29 cellular contexts compared by ENCODE assay signal in the genomic region with DNA sequence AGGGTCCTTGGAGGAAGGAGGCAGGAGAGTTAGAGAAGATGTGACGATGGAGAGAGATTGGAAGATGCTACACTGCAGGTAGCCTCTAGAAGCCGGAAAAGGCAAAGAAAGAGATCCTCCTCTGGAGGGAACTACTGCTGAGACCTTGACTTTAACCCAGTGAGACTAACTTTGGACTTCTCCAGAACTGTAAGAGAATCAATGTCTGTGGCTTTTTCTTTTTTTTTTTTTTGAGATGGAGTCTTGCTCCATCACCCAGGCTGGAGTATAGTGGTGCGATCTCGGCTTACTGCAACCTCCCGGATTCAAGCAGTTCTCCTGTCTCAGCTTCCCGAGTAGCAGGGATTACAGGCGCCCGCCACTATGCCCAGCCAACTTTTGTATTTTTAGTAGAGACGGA. TPM values are rescaled to one million over a fixed set of nuclear protein-coding genes. Genes with fewer than 3 reads are reported as not detected.
DNase-seq lines count a peak whose midpoint lies in the region; ATAC-seq, FAIRE-seq and TF ChIP-seq lines count a peak whose summit lies in the region.
"Had no signal": no experiment of that assay in that cellular context is flagged by ENCODE, and none has a peak within 500 bp of the region (broad histone marks: within the 10 kb centered on the region; RNA-seq: fewer than 3 reads in every experiment).

No MANE protein-coding gene starts in this region.

- no peak overlapping the region for H2AFZ ChIP-seq in OCI-LY3 (ENCODE audit: low read depth, low read length)

- POLR2A ChIA-PET in activated naive CD8-positive, alpha-beta T cell treated with anti-CD3 and anti-CD28 coated beads, Interleukin-2, amount 10 ng/mL, durations not matched to agents 7 days and 5 days (lab: Charles Lee), result interaction anchor here (1.3 to 3.5 kb wide), 2 partner anchors 8 to 16 kb away, joined by 3 to 15 read pairs; a partner anchor contains a TSS

- H3K9me3 ChIP-seq in OCI-LY3 (ENCODE audit: insufficient read depth, low read length), result no peaks in the 10 kb centered on the region
- H3K9me3 ChIP-seq: A549, colonic mucosa, mucosa of descending colon had no signal

- H3K27me3 Mint-ChIP-seq in activated T-cell treated with anti-CD3 and anti-CD28 coated beads, Interleukin-2, amount 50 U/mL, for 24 hours, result no peaks in the 10 kb centered on the region
- H3K27me3 Mint-ChIP-seq in activated naive CD8-positive, alpha-beta T cell treated with anti-CD3 and anti-CD28 coated beads, Interleukin-2, amount 10 ng/mL, durations not matched to agents 7 days and 5 days, result no peaks in the 10 kb centered on the region
- H3K27me3 Mint-ChIP-seq: activated naive CD4-positive, alpha-beta T cell treated with anti-CD3 and anti-CD28 coated beads, Interleukin-2, amount 10 ng/mL, durations not matched to agents 7 days and 5 days; CD4-positive, CD25-positive, alpha-beta regulatory T cell had no signal

- peaks cover 26% of the 10 kb centered on the region for H3K4me1 Mint-ChIP-seq in activated T-cell treated with anti-CD3 and anti-CD28 coated beads, Interleukin-2, amount 50 U/mL, for 24 hours (ENCODE audit: low read depth)
- peaks cover 26% of the 10 kb centered on the region for H3K4me1 Mint-ChIP-seq in activated naive CD8-positive, alpha-beta T cell treated with anti-CD3 and anti-CD28 coated beads, Interleukin-2, amount 10 ng/mL, durations not matched to agents 7 days and 5 days
- H3K4me1 Mint-ChIP-seq in stimulated activated effector memory CD8-positive, alpha-beta T cell treated with anti-CD3 and anti-CD28 coated beads, Interleukin-12 subunit alpha, Interleukin-12 subunit beta, amount 100 ng/mL, for 72 hours, result peaks cover 47% of the 10 kb centered on the region

- H3K4me3 ChIP-seq in OCI-LY3 (ENCODE audit: low read length), result no peak overlapping the region
- H3K4me3 ChIP-seq: A549, cardiac muscle cell, colonic mucosa, mucosa of descending colon had no signal

- no peaks in the 10 kb centered on the region for H3K9me3 Mint-ChIP-seq in activated T-cell treated with anti-CD3 and anti-CD28 coated beads, Interleukin-2, amount 50 U/mL, for 24 hours
- H3K9me3 Mint-ChIP-seq in activated naive CD8-positive, alpha-beta T cell treated with anti-CD3 and anti-CD28 coated beads, Interleukin-2, amount 10 ng/mL, durations not matched to agents 7 days and 5 days, result no peaks in the 10 kb centered on the region
- H3K9me3 Mint-ChIP-seq in stimulated activated effector memory CD8-positive, alpha-beta T cell treated with anti-CD3 and anti-CD28 coated beads, Interleukin-12 subunit alpha, Interleukin-12 subunit beta, amount 100 ng/mL, for 72 hours, result no peaks in the 10 kb centered on the region
- H3K9me3 Mint-ChIP-seq: activated naive CD4-positive, alpha-beta T cell treated with anti-CD3 and anti-CD28 coated beads, Interleukin-2, amount 10 ng/mL, durations not matched to agents 7 days and 5 days; CD4-positive, CD25-positive, alpha-beta regulatory T cell; nephron; T-helper 1 cell treated with Interleukin-12 subunit alpha and Interleukin-12 subunit beta and Interleukin-4 antibody, amounts not matched to agents 30 μg/mL and 1 μg/mL, for 36 hours had no signal

- peak overlapping the region; percentile 2 for H3K27ac Mint-ChIP-seq in activated T-cell treated with anti-CD3 and anti-CD28 coated beads, Interleukin-2, amount 50 U/mL, for 24 hours
- peak overlapping the region; percentile 27 for H3K27ac Mint-ChIP-seq in activated naive CD8-positive, alpha-beta T cell treated with anti-CD3 and anti-CD28 coated beads, Interleukin-2, amount 10 ng/mL, durations not matched to agents 7 days and 5 days
- peak overlapping the region; percentile 23 for H3K27ac Mint-ChIP-seq in stimulated activated effector memory CD8-positive, alpha-beta T cell treated with anti-CD3 and anti-CD28 coated beads, Interleukin-12 subunit alpha, Interleukin-12 subunit beta, amount 100 ng/mL, for 72 hours
- H3K27ac Mint-ChIP-seq: nephron; T-helper 1 cell treated with Interleukin-12 subunit alpha and Interleukin-12 subunit beta and Interleukin-4 antibody, amounts not matched to agents 30 μg/mL and 1 μg/mL, for 36 hours had no signal

- H3K4me2 ChIP-seq in OCI-LY3 (ENCODE audit: low read length), result 0 out of 2 replicates have a peak overlapping the region, but pooled peaks have one; percentile 0
- H3K4me2 ChIP-seq: A549 had no signal

- H3K4me3 Mint-ChIP-seq in activated T-cell treated with anti-CD3 and anti-CD28 coated beads, Interleukin-2, amount 50 U/mL, for 24 hours, result no peak overlapping the region
- no peak overlapping the region for H3K4me3 Mint-ChIP-seq in activated naive CD8-positive, alpha-beta T cell treated with anti-CD3 and anti-CD28 coated beads, Interleukin-2, amount 10 ng/mL, durations not matched to agents 7 days and 5 days
- H3K4me3 Mint-ChIP-seq in stimulated activated effector memory CD8-positive, alpha-beta T cell treated with anti-CD3 and anti-CD28 coated beads, Interleukin-12 subunit alpha, Interleukin-12 subunit beta, amount 100 ng/mL, for 72 hours, result peak overlapping the region; percentile 8
- H3K4me3 Mint-ChIP-seq: activated naive CD4-positive, alpha-beta T cell treated with anti-CD3 and anti-CD28 coated beads, Interleukin-2, amount 10 ng/mL, durations not matched to agents 7 days and 5 days; nephron; T-helper 1 cell treated with Interleukin-12 subunit alpha and Interleukin-12 subunit beta and Interleukin-4 antibody, amounts not matched to agents 30 μg/mL and 1 μg/mL, for 36 hours had no signal

- DNase-seq in activated T-cell treated with anti-CD3 and anti-CD28 coated beads, Interleukin-2, amount 50 U/mL, for 24 hours, result no peak
- DNase-seq in activated T-cell treated with anti-CD3 and anti-CD28 coated beads for 4 hours (no peak), GM13976 (ENCODE audit: low spot score) (no peak), HTR-8/SVneo (ENCODE audit: insufficient read length, low spot score) (no peak)
- DNase-seq in activated naive CD8-positive, alpha-beta T cell treated with anti-CD3 and anti-CD28 coated beads, Interleukin-2, amount 10 ng/mL, durations not matched to agents 7 days and 5 days, result no peak
- no peak for DNase-seq in stimulated activated effector memory CD8-positive, alpha-beta T cell treated with anti-CD3 and anti-CD28 coated beads, Interleukin-12 subunit alpha, Interleukin-12 subunit beta, amount 100 ng/mL, for 72 hours (ENCODE audit: low spot score in 2 of 2)
- DNase-seq: activated CD4-positive, CD25-positive, alpha-beta regulatory T cell treated with anti-CD3 and anti-CD28 coated beads, Interleukin-2, amount 50 U/mL, for 72 hours; activated naive CD4-positive, alpha-beta T cell treated with anti-CD3 and anti-CD28 coated beads, Interleukin-2, amount 10 ng/mL, durations not matched to agents 7 days and 5 days; CD4-positive, CD25-positive, alpha-beta regulatory T cell; colonic mucosa; effector CD4-positive, alpha-beta T cell; H7; KG1; left colon; NCI-H2029; NCI-H526; PC-3; retina; stimulated activated naive CD4-positive, alpha-beta T cell treated with Interleukin-2 at 50 U/mL for 16 hours had no signal

- 0 out of 2 replicates have a peak, but pooled peaks cover 2% of the 10 kb centered on the region for H4K20me1 ChIP-seq in OCI-LY3 (ENCODE audit: insufficient read depth, low read length)

- no peaks in the 10 kb centered on the region for H3K27me3 ChIP-seq in OCI-LY3 (ENCODE audit: low read depth, low read length)
- H3K27me3 ChIP-seq: cardiac muscle cell, colonic mucosa had no signal

- peaks cover 14% of the 10 kb centered on the region for H3K36me3 ChIP-seq in OCI-LY3 (replicated peaks; ENCODE audit: low read depth, low read length)

- H3K9ac ChIP-seq in OCI-LY3 (ENCODE audit: low read length), result no peak overlapping the region

- peaks cover 81% of the 10 kb centered on the region for H3K36me3 Mint-ChIP-seq in activated T-cell treated with anti-CD3 and anti-CD28 coated beads, Interleukin-2, amount 50 U/mL, for 24 hours (ENCODE audit: low read depth)
- peaks cover 30% of the 10 kb centered on the region for H3K36me3 Mint-ChIP-seq in activated naive CD8-positive, alpha-beta T cell treated with anti-CD3 and anti-CD28 coated beads, Interleukin-2, amount 10 ng/mL, durations not matched to agents 7 days and 5 days
- H3K36me3 Mint-ChIP-seq in stimulated activated effector memory CD8-positive, alpha-beta T cell treated with anti-CD3 and anti-CD28 coated beads, Interleukin-12 subunit alpha, Interleukin-12 subunit beta, amount 100 ng/mL, for 72 hours, result peaks cover 97% of the 10 kb centered on the region

- no peak for ATAC-seq in activated naive CD8-positive, alpha-beta T cell treated with anti-CD3 and anti-CD28 coated beads, Interleukin-2, amount 10 ng/mL, durations not matched to agents 7 days and 5 days (ENCODE audit: low read depth)
- no peak for ATAC-seq in stimulated activated effector memory CD8-positive, alpha-beta T cell treated with anti-CD3 and anti-CD28 coated beads, Interleukin-12 subunit alpha, Interleukin-12 subunit beta, amount 100 ng/mL, for 72 hours
- ATAC-seq in GM18517 (IDR thresholded peaks at IDR 0.05; ENCODE audit: unreplicated experiment), result no peak
- ATAC-seq: A549, left colon, mucosa of descending colon, PC-3, SK-N-SH treated with all-trans-retinoic acid at 6 μM for 48 hours had no signal

- H3K4me1 ChIP-seq in OCI-LY3 (ENCODE audit: low read length), result peaks cover 33% of the 10 kb centered on the region
- H3K4me1 ChIP-seq: A549 had no signal

- no peak overlapping the region for H3K27ac ChIP-seq in OCI-LY3 (ENCODE audit: low read length)
- H3K27ac ChIP-seq: A549, cardiac muscle cell, colonic mucosa had no signal

- no peaks in the 10 kb centered on the region for H3K79me2 ChIP-seq in OCI-LY3 (ENCODE audit: low read length)

- FAIRE-seq in HTR-8/SVneo (lab: Jason Lieb, UNC), result no peak
- FAIRE-seq: A549, astrocyte, urothelium cell line had no signal

- in situ Hi-C loops in GM13976 (cut with MboI; ENCODE audit: low sequenced_read_pairs, unreplicated experiment), result no loop called here

- TF ChIP-seq CTCF in OCI-LY3 (IDR thresholded peaks at IDR 0.05; ENCODE audit: low read depth, low read length), result no peak
- no peak for TF ChIP-seq CTCF in GM13976 (IDR thresholded peaks at IDR 0.05; ENCODE audit: borderline replicate concordance, control extremely low read depth, extremely low read depth, insufficient read depth, missing control alignments)

RNA-seq across cellular contexts. Expression of a gene that starts 8.7 kb away (rescaled TPM):
- total RNA-seq in activated naive CD8-positive, alpha-beta T cell treated with anti-CD3 and anti-CD28 coated beads, Interleukin-2, amount 10 ng/mL, durations not matched to agents 7 days and 5 days, result 10 to 100 TPM; 31.1 to 31.8 TPM

RNA-seq across cellular contexts. Expression of a gene that starts 11.2 kb away (rescaled TPM):
- under 1 TPM; 0.19 to 0.37 TPM for total RNA-seq in activated naive CD8-positive, alpha-beta T cell treated with anti-CD3 and anti-CD28 coated beads, Interleukin-2, amount 10 ng/mL, durations not matched to agents 7 days and 5 days

RNA-seq across cellular contexts. Expression of a gene that starts 38.2 kb away (rescaled TPM):
- 10 to 100 TPM; 20.1 to 24.4 TPM for total RNA-seq in activated naive CD8-positive, alpha-beta T cell treated with anti-CD3 and anti-CD28 coated beads, Interleukin-2, amount 10 ng/mL, durations not matched to agents 7 days and 5 days
